In genomic region chr6:30280988-30281387, GRCh38 we compare ENCODE assay signal across 7 cellular contexts. TPM values are rescaled to one million over a fixed set of nuclear protein-coding genes. Genes with fewer than 3 reads are reported as not detected.
DNase-seq lines count a peak whose midpoint lies in the region; ATAC-seq, FAIRE-seq and TF ChIP-seq lines count a peak whose summit lies in the region.
"Not testable (repeated sequence)": the region's sequence is repeated elsewhere in the genome, so short reads cannot be mapped to it uniquely, and the experiment has no call there.

No MANE protein-coding gene starts in this region.

- CTCF ChIA-PET in IMR-90 (lab: Yijun Ruan, JAX); K562 (lab: Yijun Ruan, JAX; ENCODE audit: low intra/inter-chr PET ratio): not testable (repeated sequence)

- not testable (repeated sequence) for H2AK5ac ChIP-seq in IMR-90 (ENCODE audit: low read depth, low read length)

- intact Hi-C loops in IMR-90 (cut with micrococcal nuclease); K562 (cut with micrococcal nuclease): not testable (repeated sequence)

- H3K79me2 ChIP-seq in SU-DHL-6 (ENCODE audit: insufficient read depth, low read length); K562 (ENCODE audit: control insufficient read depth, insufficient read depth, low read length): not testable (repeated sequence)

- not testable (repeated sequence) for BruUV-seq in IMR-90 (replicated peaks; lab: Mats Ljungman, UMichigan); K562 (replicated peaks; lab: Mats Ljungman, UMichigan)

- not testable (repeated sequence) for H3K4me2 ChIP-seq in IMR-90 (ENCODE audit: low read depth, low read length); SU-DHL-6 (ENCODE audit: low read depth, low read length, poor library complexity, severe bottlenecking); K562 (ENCODE audit: insufficient read depth, low read length)

- not testable (repeated sequence) for H2AFZ ChIP-seq in IMR-90 (replicated peaks; ENCODE audit: low read length, poor library complexity); SU-DHL-6 (ENCODE audit: low read depth, low read length, severe bottlenecking); K562 (ENCODE audit: low read depth, low read length)

- not testable (repeated sequence) for H2BK15ac ChIP-seq in IMR-90 (ENCODE audit: low read depth, low read length)

- H3K4me1 ChIP-seq in IMR-90 (ENCODE audit: control insufficient read depth, insufficient read depth, low read length); K562 (replicated peaks in 1 of 2; ENCODE audit: control insufficient read depth in 2 of 2, insufficient read depth in 2 of 2, low read length in 2 of 2): not testable (repeated sequence)

- TF ChIP-seq EP300 in K562 (IDR thresholded peaks at IDR 0.05; ENCODE audit: low read length): not testable (repeated sequence)

- H3K9me1 ChIP-seq in IMR-90 (ENCODE audit: insufficient read depth, low read length); K562 (ENCODE audit: control insufficient read depth, insufficient read depth, low read length): not testable (repeated sequence)

- H3K4me3 ChIP-seq in IMR-90 (ENCODE audit: insufficient read depth, low read depth, low read length); K562; epithelial cell of esophagus (ENCODE audit: low read length); fibroblast of pulmonary artery (replicated peaks; ENCODE audit: low read depth, low read length): not testable (repeated sequence)
- H3K4me3 ChIP-seq in SU-DHL-6 (ENCODE audit: insufficient read depth, low read length, poor library complexity, severe bottlenecking): peak overlapping the region; percentile 18

- H3K18ac ChIP-seq in IMR-90 (ENCODE audit: low read depth, low read length): not testable (repeated sequence)

- peak; percentile 23 for DNase-seq in DMS53 (lab: John Stamatoyannopoulos, UW)
- DNase-seq in IMR-90: peak; percentile 7
- DNase-seq in K562 (ENCODE audit: extremely low read depth in 1 of 4, low spot score in 3 of 4): peak in 1 of 4 experiments; percentile 13
- DNase-seq in epithelial cell of esophagus (ENCODE audit: low read depth): peak; percentile 12
- DNase-seq in fibroblast of pulmonary artery (ENCODE audit: low read depth): peak; percentile 15
- peak; percentile 16 to 17 for DNase-seq in lung microvascular endothelial cell (ENCODE audit: low read depth in 2 of 2)

- H2BK20ac ChIP-seq in IMR-90 (ENCODE audit: low read depth, low read length): not testable (repeated sequence)

- not testable (repeated sequence) for H3F3A ChIP-seq in SU-DHL-6 (ENCODE audit: insufficient read depth)

- TF ChIP-seq CTCF in IMR-90 (conservative IDR thresholded peaks at IDR 0.05; ENCODE audit: low read depth, low read length); SU-DHL-6 (IDR thresholded peaks at IDR 0.05; ENCODE audit: insufficient read depth, low read length, poor library complexity, severe bottlenecking); K562 (IDR thresholded peaks at IDR 0.05 in 2 of 3, conservative IDR thresholded peaks at IDR 0.05 in 1 of 3; ENCODE audit: insufficient read depth in 2 of 3, low read depth in 1 of 3, low read length in 3 of 3); epithelial cell of esophagus (IDR thresholded peaks at IDR 0.05; ENCODE audit: insufficient read depth, low read depth, low read length, missing control alignments); fibroblast of pulmonary artery (IDR thresholded peaks at IDR 0.05; ENCODE audit: low read length, missing control alignments): not testable (repeated sequence)

- TF ChIP-seq RAD21 in IMR-90 (IDR thresholded peaks at IDR 0.05; ENCODE audit: low read length); K562 (CRISPR knock-in tag; conservative IDR thresholded peaks at IDR 0.05 in 1 of 2, IDR thresholded peaks at IDR 0.05 in 1 of 2): not testable (repeated sequence)

- not testable (repeated sequence) for H4K91ac ChIP-seq in IMR-90 (ENCODE audit: insufficient read depth, low read depth, low read length)

- not testable (repeated sequence) for H2AK9ac ChIP-seq in IMR-90 (replicated peaks; ENCODE audit: low read depth, low read length, poor library complexity)

- WGBS in IMR-90 (ENCODE audit: extremely low coverage in 2 of 2, insufficient read length in 1 of 2), 2 experiments: no CpG with 5 or more reads among the region's 1 CpG
- WGBS in K562 (ENCODE audit: insufficient coverage, low coverage, missing lambda C conversion rate): 34% methylated on average over 1 of the region's 1 CpG

- POLR2A ChIA-PET in IMR-90 (lab: Charles Lee; ENCODE audit: unreplicated experiment); K562 (lab: Yijun Ruan, JAX): not testable (repeated sequence)

- not testable (repeated sequence) for H3K79me1 ChIP-seq in IMR-90 (ENCODE audit: low read depth in 1 of 2, low read length in 2 of 2)

- H3K4ac ChIP-seq in IMR-90 (ENCODE audit: low read depth, low read length): not testable (repeated sequence)

- H4K20me1 ChIP-seq in IMR-90 (ENCODE audit: insufficient read depth, low read length); SU-DHL-6 (ENCODE audit: low read depth, low read length); K562 (replicated peaks; ENCODE audit: control insufficient read depth, insufficient read depth, low read length): not testable (repeated sequence)

- not testable (repeated sequence) for FAIRE-seq in K562 (lab: Jason Lieb, UNC)

- not testable (repeated sequence) for H3K56ac ChIP-seq in IMR-90 (ENCODE audit: extremely low read depth, insufficient read depth, low read length)

- H4K5ac ChIP-seq in IMR-90 (ENCODE audit: low read depth, low read length): not testable (repeated sequence)

- H3K36me3 ChIP-seq in IMR-90 (ENCODE audit: control insufficient read depth, insufficient read depth, low read length); SU-DHL-6 (ENCODE audit: low read length); K562 (ENCODE audit: control insufficient read depth, insufficient read depth, low read length): not testable (repeated sequence)

- dilution Hi-C loops in IMR-90 (cut with HindIII; ENCODE audit: low sequenced_read_pairs, unreplicated experiment): not testable (repeated sequence)

- H3K27ac ChIP-seq in IMR-90 (ENCODE audit: insufficient read depth, low read length); SU-DHL-6 (ENCODE audit: low read depth, low read length); K562 (ENCODE audit: extremely low read depth, low read depth, low read length): not testable (repeated sequence)

- not testable (repeated sequence) for H3K9me2 ChIP-seq in SU-DHL-6 (replicated peaks; ENCODE audit: insufficient read depth, low read length)

- not testable (repeated sequence) for H2BK5ac ChIP-seq in IMR-90 (ENCODE audit: low read depth, low read length, poor library complexity, severe bottlenecking)

- H3K23ac ChIP-seq in IMR-90 (ENCODE audit: low read depth, low read length): not testable (repeated sequence)

- not testable (repeated sequence) for ATAC-seq in IMR-90 (ENCODE audit: low read depth); K562

- H2BK120ac ChIP-seq in IMR-90 (ENCODE audit: low read depth, low read length): not testable (repeated sequence)

- in situ Hi-C loops in IMR-90 (cut with MboI; ENCODE audit: low sequenced_read_pairs); K562 (cut with MboI): not testable (repeated sequence)

- H3K9ac ChIP-seq in IMR-90 (ENCODE audit: low read depth, low read length); SU-DHL-6 (ENCODE audit: low read length); K562 (ENCODE audit: insufficient read depth in 1 of 2, low read depth in 2 of 2, low read length in 2 of 2): not testable (repeated sequence)

- H4K8ac ChIP-seq in IMR-90 (ENCODE audit: low read depth in 2 of 2, low read length in 2 of 2): not testable (repeated sequence)

- H3K9me3 ChIP-seq in IMR-90 (ENCODE audit: control insufficient read depth, insufficient read depth, low read length): peaks cover 34% of the 10 kb centered on the region
- peaks cover 55% of the 10 kb centered on the region for H3K9me3 ChIP-seq in SU-DHL-6 (ENCODE audit: insufficient read depth, low read length)
- peaks cover 28% of the 10 kb centered on the region for H3K9me3 ChIP-seq in K562 (replicated peaks; ENCODE audit: control insufficient read depth, insufficient read depth, low read depth, low read length)

- H3K27me3 ChIP-seq in IMR-90 (ENCODE audit: control insufficient read depth, insufficient read depth, low read length); SU-DHL-6 (ENCODE audit: low read length); K562 (ENCODE audit: control insufficient read depth in 2 of 2, insufficient read depth in 2 of 2, low read length in 2 of 2): not testable (repeated sequence)

- TF ChIP-seq POLR2A in IMR-90 (IDR thresholded peaks at IDR 0.05; ENCODE audit: low read depth, low read length); K562 (conservative IDR thresholded peaks at IDR 0.05): not testable (repeated sequence)

- not testable (repeated sequence) for H3K14ac ChIP-seq in IMR-90 (replicated peaks; ENCODE audit: low read depth, low read length)

RNA-seq across cellular contexts. Expression of gene TRIM39, which starts 45.7 kb away (rescaled TPM):
- total RNA-seq in IMR-90 (2012; rRNA removed): 9.4 and 10.0 TPM in 2 replicates
- polyA plus RNA-seq in IMR-90 (2012; rRNA removed): 6.7 and 7.5 TPM in 2 replicates
- 3.4 and 3.8 TPM in 2 replicates for polyA plus RNA-seq in IMR-90 (2012; cell fraction: cytosol; rRNA removed)
- polyA plus RNA-seq in IMR-90 (2012; cell fraction: nucleus; rRNA removed; ENCODE audit: low replicate concordance): 17.2 and 30.2 TPM in 2 replicates
- total RNA-seq in K562 (2011; cell fraction: chromatin; rRNA removed; ENCODE audit: low replicate concordance): 32.1 and 33.3 TPM in 2 replicates
- 19.3 and 21.2 TPM in 2 replicates for total RNA-seq in K562 (2011; cell fraction: nucleolus; rRNA removed)
- total RNA-seq in K562 (2011; cell fraction: nucleoplasm; rRNA removed): 21.7 and 22.1 TPM in 2 replicates
- 12.5 and 14.8 TPM in 2 replicates for total RNA-seq in K562 (2014; rRNA removed)
- total RNA-seq in K562 (2014; rRNA removed; fragmentation: Illumina TruSeq; extraction: Trizol): 12.8 and 13.7 TPM in 2 replicates
- 10.2 TPM in 2 replicates for total RNA-seq in K562 (2015; rRNA removed; fragmentation: Illumina TruSeq; extraction: Trizol)
- total RNA-seq in K562 (2021): 15.3 and 17.4 TPM in 2 replicates
- 11.6 and 17.1 TPM in 2 replicates for polyA plus RNA-seq in K562 (2011; rRNA removed)
- 9.0 and 10.0 TPM in 2 replicates for polyA plus RNA-seq in K562 (2011; cell fraction: cytosol; rRNA removed)
- polyA plus RNA-seq in K562 (2011; cell fraction: nucleus; rRNA removed): 35.2 and 49.0 TPM in 2 replicates
- polyA plus RNA-seq in K562 (2012): 10.5 and 11.9 TPM in 2 replicates
- polyA plus RNA-seq in K562 (2014; fragmentation: Illumina TruSeq; extraction: Trizol): 17.6 and 17.7 TPM in 2 replicates
- 1 to 10 TPM; 5.6 to 5.8 TPM for polyA plus RNA-seq in K562 (2014; fragmentation: Nextera tagmentation; extraction: Ambion mirVana)
- 17.2 and 18.4 TPM in 2 replicates for polyA plus RNA-seq in K562 (2014; rRNA removed)
- polyA minus RNA-seq in K562 (2011; rRNA and poly(A)+ RNA removed): 9.4 and 12.4 TPM in 2 replicates
- polyA minus RNA-seq in K562 (2011; cell fraction: cytosol; rRNA and poly(A)+ RNA removed): 7.5 and 12.2 TPM in 2 replicates
- polyA minus RNA-seq in K562 (2011; cell fraction: nucleus; rRNA and poly(A)+ RNA removed): 16.7 and 20.2 TPM in 2 replicates
- total RNA-seq in lung microvascular endothelial cell: 7.6 and 10.1 TPM in 2 replicates
